Comparison of ENCODE assay signal across 22 cellular contexts in the genomic region with DNA sequence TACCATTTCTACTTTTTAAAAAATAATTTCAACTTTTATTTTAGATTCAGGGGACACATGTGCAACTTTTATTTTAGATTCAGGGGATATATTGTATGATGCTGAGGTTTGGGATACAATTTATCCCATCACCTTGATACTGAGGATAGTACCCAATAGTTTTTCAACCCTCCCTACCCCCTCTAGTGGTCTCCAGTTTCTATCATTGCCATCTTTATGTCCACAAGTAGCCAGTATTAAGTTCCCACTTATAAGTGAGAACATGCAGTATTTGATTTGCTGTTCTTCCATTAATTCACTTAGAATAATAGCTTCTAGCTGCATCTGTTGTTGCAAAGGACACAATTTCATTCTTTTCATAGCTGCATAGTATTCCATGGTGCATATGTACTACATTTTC.
DNase-seq lines count a peak whose midpoint lies in the region; ATAC-seq and TF ChIP-seq lines count a peak whose summit lies in the region.
"Had no signal": no experiment of that assay in that cellular context is flagged by ENCODE, and none has a peak within 500 bp of the region (broad histone marks: within the 10 kb centered on the region; RNA-seq: fewer than 3 reads in every experiment).

No MANE protein-coding gene starts in this region.

- H3K23ac ChIP-seq in H9 (ENCODE audit: insufficient read length, low read depth, low read length) = no peak overlapping the region

- H2BK5ac ChIP-seq in H9 (ENCODE audit: insufficient read length, low read length) = no peak overlapping the region

- no peak overlapping the region for H2BK120ac ChIP-seq in H9 (ENCODE audit: low read depth, low read length, poor library complexity, severe bottlenecking)

- no peak overlapping the region for H3K4me3 ChIP-seq in NB4 (ENCODE audit: low read depth, low read length)
- no peak overlapping the region for H3K4me3 ChIP-seq in retinal pigment epithelial cell (ENCODE audit: low read length)
- no peak overlapping the region for H3K4me3 ChIP-seq in tibial artery
- H3K4me3 ChIP-seq: A549; BLaER1 treated with 17β-estradiol and CSF1 and Interleukin-3, amounts not matched to agents 10 nM and 100 nM; GM23248; HAP-1 had no signal

- no peak overlapping the region for H3T11ph ChIP-seq in H9 (ENCODE audit: low read length)

- no peak overlapping the region for H3K4me3 Mint-ChIP-seq in H9
- no peak overlapping the region for H3K4me3 Mint-ChIP-seq in WTC11
- H3K4me3 Mint-ChIP-seq: CD14-positive monocyte; CD4-positive, alpha-beta T cell; CD8-positive, alpha-beta memory T cell had no signal

- DNase-seq in H9 = no peak
- DNase-seq in NB4 (ENCODE audit: low read depth) = no peak
- DNase-seq in WTC11 (ENCODE audit: low spot score) = no peak
- no peak for DNase-seq in retinal pigment epithelial cell (ENCODE audit: low read depth)
- DNase-seq in tibial artery = no peak
- DNase-seq: 8988T; ACHN; AML-193; BE2C; CD4-positive, alpha-beta T cell; CD8-positive, alpha-beta memory T cell; DMS 273 treated with DMSO at 0.1 percent for 48 hours; DMS53; DMS79 treated with DMSO at 0.1 percent for 48 hours; GF-D8; GM23248 had no signal

- intact Hi-C loops in tibial artery (cut with DNase I; ENCODE audit: low total_unique reads) = no loop called here

- no peaks in the 10 kb centered on the region for H3K79me2 ChIP-seq in H9 (ENCODE audit: insufficient read depth, low read length)

- H2BK15ac ChIP-seq in H9 (ENCODE audit: low read depth, low read length) = no peak overlapping the region

- no peak overlapping the region for H3K14ac ChIP-seq in H9 (ENCODE audit: insufficient read depth, low read length)

- H3K4me2 ChIP-seq in H9 (ENCODE audit: insufficient read depth, insufficient read length, low read length) = no peak overlapping the region
- H3K4me2 ChIP-seq: A549; BLaER1 treated with 17β-estradiol and CSF1 and Interleukin-3, amounts not matched to agents 10 nM and 100 nM had no signal

- ATAC-seq in WTC11 = peak; percentile 67
- no peak for ATAC-seq in HG02759 (IDR thresholded peaks at IDR 0.05; ENCODE audit: unreplicated experiment)
- ATAC-seq in GM21423 (IDR thresholded peaks at IDR 0.05; ENCODE audit: unreplicated experiment) = no peak
- ATAC-seq: A549 had no signal

- H3K79me1 ChIP-seq in H9 (ENCODE audit: insufficient read depth, low read depth, low read length, poor library complexity, severe bottlenecking) = no peaks in the 10 kb centered on the region

- TF ChIP-seq CTCF in H9 (conservative IDR thresholded peaks at IDR 0.05) = peak; percentile 54
- peak; percentile 11 for TF ChIP-seq CTCF in NB4 (IDR thresholded peaks at IDR 0.05; ENCODE audit: low read depth, low read length)
- no peak for TF ChIP-seq CTCF in WTC11 (IDR thresholded peaks at IDR 0.05)
- TF ChIP-seq CTCF in retinal pigment epithelial cell (conservative IDR thresholded peaks at IDR 0.05; ENCODE audit: low read depth, low read length) = peak; percentile 6
- no peak for TF ChIP-seq CTCF in tibial artery (IDR thresholded peaks at IDR 0.05)

- H3K9me3 ChIP-seq in H9 (ENCODE audit: control insufficient read depth, low read depth, low read length) (no peaks in the 10 kb centered on the region), tibial artery (no peaks in the 10 kb centered on the region)
- H3K9me3 ChIP-seq: A549, BE2C, HAP-1 had no signal

- no peaks in the 10 kb centered on the region for H3K36me3 ChIP-seq in tibial artery
- H3K36me3 ChIP-seq: BE2C, HAP-1 had no signal

- H4K91ac ChIP-seq in H9 (ENCODE audit: insufficient read length, low read depth, low read length) = no peak overlapping the region

- no peak overlapping the region for H2BK12ac ChIP-seq in H9 (ENCODE audit: insufficient read length, low read depth, low read length)

- H3K9ac ChIP-seq in H9 (ENCODE audit: extremely low read depth, insufficient read length, low read length) = no peak overlapping the region
- H3K9ac ChIP-seq: BLaER1 treated with 17β-estradiol and CSF1 and Interleukin-3, amounts not matched to agents 10 nM and 100 nM; GM23248 had no signal

- CTCF ChIA-PET in WTC11 (lab: Charles Lee) = no interaction called here

- H3K36me3 Mint-ChIP-seq in H9 (ENCODE audit: insufficient read depth in 1 of 3, low read depth in 3 of 3) (no peaks in the 10 kb centered on the region), WTC11 (no peaks in the 10 kb centered on the region)
- H3K36me3 Mint-ChIP-seq: CD14-positive monocyte; CD8-positive, alpha-beta memory T cell had no signal

- H3K18ac ChIP-seq in H9 (ENCODE audit: insufficient read length, low read depth, low read length) = no peak overlapping the region

- H3K4ac ChIP-seq in H9 (ENCODE audit: low read depth, low read length) = no peak overlapping the region

- H3K23me2 ChIP-seq in H9 (ENCODE audit: insufficient read length, low read depth, low read length, poor library complexity, severe bottlenecking) = no peaks in the 10 kb centered on the region

- no peak overlapping the region for H4K8ac ChIP-seq in H9 (replicated peaks; ENCODE audit: insufficient read length, low read depth, low read length)

- H4K5ac ChIP-seq in H9 (ENCODE audit: insufficient read length, low read depth, low read length) = no peak overlapping the region

- no peak for TF ChIP-seq POLR2A in NB4 (IDR thresholded peaks at IDR 0.05; ENCODE audit: extremely low read depth, insufficient read length)

- H3K4me1 Mint-ChIP-seq in H9 = no peaks in the 10 kb centered on the region
- no peaks in the 10 kb centered on the region for H3K4me1 Mint-ChIP-seq in WTC11
- H3K4me1 Mint-ChIP-seq: CD14-positive monocyte; CD8-positive, alpha-beta memory T cell had no signal

- H3K9me3 Mint-ChIP-seq in H9 = no peaks in the 10 kb centered on the region
- H3K9me3 Mint-ChIP-seq in WTC11 = no peaks in the 10 kb centered on the region
- H3K9me3 Mint-ChIP-seq: CD4-positive, alpha-beta T cell had no signal

- H3K4me1 ChIP-seq in H9 (ENCODE audit: insufficient read depth, low read length) = no peaks in the 10 kb centered on the region
- peaks cover 0 to 12% (median 0%) of the 10 kb centered on the region in 4 donors for H3K4me1 ChIP-seq in tibial artery
- H3K4me1 ChIP-seq: A549; BE2C; BLaER1 treated with 17β-estradiol and CSF1 and Interleukin-3, amounts not matched to agents 10 nM and 100 nM; HAP-1 had no signal

- no peaks in the 10 kb centered on the region for H3K27me3 ChIP-seq in H9 (ENCODE audit: insufficient read depth, low read length)
- no peaks in the 10 kb centered on the region for H3K27me3 ChIP-seq in tibial artery
- H3K27me3 ChIP-seq: BE2C; BLaER1 treated with 17β-estradiol and CSF1 and Interleukin-3, amounts not matched to agents 10 nM and 100 nM had no signal

- no peak overlapping the region for H3K27ac Mint-ChIP-seq in H9
- no peak overlapping the region for H3K27ac Mint-ChIP-seq in WTC11
- H3K27ac Mint-ChIP-seq: CD14-positive monocyte; CD4-positive, alpha-beta T cell; CD8-positive, alpha-beta memory T cell had no signal

- H2AK5ac ChIP-seq in H9 (ENCODE audit: insufficient read length, low read length) = no peak overlapping the region

- H3K27ac ChIP-seq in H9 (ENCODE audit: insufficient read length, low read depth, low read length) (no peak overlapping the region), tibial artery (no peak overlapping the region)
- H3K27ac ChIP-seq: A549; BLaER1 treated with 17β-estradiol and CSF1 and Interleukin-3, amounts not matched to agents 10 nM and 100 nM; GM23248 had no signal

- no peak overlapping the region for H2AFZ ChIP-seq in H9 (ENCODE audit: low read length)
- H2AFZ ChIP-seq: GM23248 had no signal

- no peak overlapping the region for H2BK20ac ChIP-seq in H9 (ENCODE audit: low read depth, low read length, poor library complexity, severe bottlenecking)

- no peaks in the 10 kb centered on the region for H4K20me1 ChIP-seq in H9 (ENCODE audit: control insufficient read depth, insufficient read depth, insufficient read length)

- POLR2A ChIA-PET in WTC11 (lab: Charles Lee) = no interaction called here

- H3K27me3 Mint-ChIP-seq in H9 (ENCODE audit: low read depth) (no peaks in the 10 kb centered on the region), WTC11 (ENCODE audit: low read depth) (no peaks in the 10 kb centered on the region; the same call in 1 of the 2 replicates)
- H3K27me3 Mint-ChIP-seq: CD4-positive, alpha-beta T cell; CD8-positive, alpha-beta memory T cell had no signal

- H3K56ac ChIP-seq in H9 (ENCODE audit: insufficient read length, low read depth, low read length) = no peak overlapping the region

TF ChIP-seq in WTC11, 78 proteins besides CTCF, POLR2A, EP300 and RAD21:
- no peak for TF ChIP-seq OVOL2 (CRISPR knock-in tag; IDR thresholded peaks at IDR 0.05; ENCODE audit: borderline replicate concordance)
- no peak for TF ChIP-seq GRHL2 (CRISPR knock-in tag; IDR thresholded peaks at IDR 0.05; ENCODE audit: insufficient replicate concordance, severe bottlenecking)
- no peak for TF ChIP-seq CREB1 (CRISPR knock-in tag; IDR thresholded peaks at IDR 0.05)
- TF ChIP-seq ZNF416 (CRISPR knock-in tag; IDR thresholded peaks at IDR 0.05) = no peak
- no peak for TF ChIP-seq NR3C1 (CRISPR knock-in tag; conservative IDR thresholded peaks at IDR 0.05; ENCODE audit: low read depth)
- TF ChIP-seq TCF7 (CRISPR knock-in tag; IDR thresholded peaks at IDR 0.05; ENCODE audit: low read depth) = no peak
- TF ChIP-seq FOXK1 (CRISPR knock-in tag; IDR thresholded peaks at IDR 0.05) = no peak

Comparison
In these comparisons a context has a peak if more than half of its experiments do, and no peak if none do; other contexts are left out.
1. CTCF ChIP-seq: peak in H9 (single experiment), NB4 (single experiment) and retinal pigment epithelial cell (single experiment); none in WTC11 (single experiment) and tibial artery (0 of 2).